ENCODE assay signal across 1 cellular context in the genomic region with DNA sequence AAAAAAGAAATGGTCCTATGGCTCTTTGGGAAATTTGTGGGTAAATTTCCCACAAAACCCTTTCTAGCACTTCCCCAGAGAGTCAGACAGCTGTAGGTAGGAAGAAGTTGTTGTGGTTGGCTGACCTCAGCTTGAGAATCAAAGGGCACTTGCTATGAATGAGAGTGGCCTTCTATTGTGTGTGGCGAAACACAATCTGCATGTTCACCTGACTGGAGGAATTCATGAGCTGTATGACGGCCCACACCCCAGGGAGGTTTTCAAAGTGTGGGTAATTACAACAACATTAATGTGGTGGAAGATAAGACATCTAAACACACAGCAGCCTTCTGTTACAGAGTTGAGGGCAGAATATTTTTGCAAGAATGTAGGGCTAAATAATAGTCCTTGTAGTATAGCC.
TF ChIP-seq lines count a peak whose summit lies in the region.

No MANE protein-coding gene starts in this region.

TF ChIP-seq in SK-N-SH treated with all-trans-retinoic acid at 6 μM for 48 hours, 23 proteins besides CTCF, POLR2A, EP300 and RAD21 (continued from another document):
- TF ChIP-seq OSR1 (CRISPR knock-in tag; IDR thresholded peaks at IDR 0.05) = no peak
- TF ChIP-seq ISL1 (CRISPR knock-in tag; IDR thresholded peaks at IDR 0.05) = no peak
- no peak for TF ChIP-seq ZC3H10 (CRISPR knock-in tag; IDR thresholded peaks at IDR 0.05)
- TF ChIP-seq SNAI2 (CRISPR knock-in tag; IDR thresholded peaks at IDR 0.05) = no peak
- TF ChIP-seq TOX (CRISPR knock-in tag; IDR thresholded peaks at IDR 0.05; ENCODE audit: borderline replicate concordance) = no peak
- no peak for TF ChIP-seq CSDC2 (CRISPR knock-in tag; IDR thresholded peaks at IDR 0.05)
- TF ChIP-seq, protein P1, sequence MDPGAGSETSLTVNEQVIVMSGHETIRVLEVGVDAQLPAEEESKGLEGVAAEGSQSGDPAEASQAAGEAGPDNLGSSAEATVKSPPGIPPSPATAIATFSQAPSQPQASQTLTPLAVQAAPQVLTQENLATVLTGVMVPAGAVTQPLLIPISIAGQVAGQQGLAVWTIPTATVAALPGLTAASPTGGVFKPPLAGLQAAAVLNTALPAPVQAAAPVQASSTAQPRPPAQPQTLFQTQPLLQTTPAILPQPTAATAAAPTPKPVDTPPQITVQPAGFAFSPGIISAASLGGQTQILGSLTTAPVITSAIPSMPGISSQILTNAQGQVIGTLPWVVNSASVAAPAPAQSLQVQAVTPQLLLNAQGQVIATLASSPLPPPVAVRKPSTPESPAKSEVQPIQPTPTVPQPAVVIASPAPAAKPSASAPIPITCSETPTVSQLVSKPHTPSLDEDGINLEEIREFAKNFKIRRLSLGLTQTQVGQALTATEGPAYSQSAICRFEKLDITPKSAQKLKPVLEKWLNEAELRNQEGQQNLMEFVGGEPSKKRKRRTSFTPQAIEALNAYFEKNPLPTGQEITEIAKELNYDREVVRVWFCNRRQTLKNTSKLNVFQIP (CRISPR knock-in tag; IDR thresholded peaks at IDR 0.05; ENCODE audit: borderline replicate concordance, low read depth) = no peak
- TF ChIP-seq BACH2 (CRISPR knock-in tag; IDR thresholded peaks at IDR 0.05; ENCODE audit: borderline replicate concordance) = no peak
- no peak for TF ChIP-seq ZFP30 (CRISPR knock-in tag; IDR thresholded peaks at IDR 0.05)
- no peak for TF ChIP-seq PPARA (CRISPR knock-in tag; IDR thresholded peaks at IDR 0.05; ENCODE audit: borderline replicate concordance)
- TF ChIP-seq, protein P2, sequence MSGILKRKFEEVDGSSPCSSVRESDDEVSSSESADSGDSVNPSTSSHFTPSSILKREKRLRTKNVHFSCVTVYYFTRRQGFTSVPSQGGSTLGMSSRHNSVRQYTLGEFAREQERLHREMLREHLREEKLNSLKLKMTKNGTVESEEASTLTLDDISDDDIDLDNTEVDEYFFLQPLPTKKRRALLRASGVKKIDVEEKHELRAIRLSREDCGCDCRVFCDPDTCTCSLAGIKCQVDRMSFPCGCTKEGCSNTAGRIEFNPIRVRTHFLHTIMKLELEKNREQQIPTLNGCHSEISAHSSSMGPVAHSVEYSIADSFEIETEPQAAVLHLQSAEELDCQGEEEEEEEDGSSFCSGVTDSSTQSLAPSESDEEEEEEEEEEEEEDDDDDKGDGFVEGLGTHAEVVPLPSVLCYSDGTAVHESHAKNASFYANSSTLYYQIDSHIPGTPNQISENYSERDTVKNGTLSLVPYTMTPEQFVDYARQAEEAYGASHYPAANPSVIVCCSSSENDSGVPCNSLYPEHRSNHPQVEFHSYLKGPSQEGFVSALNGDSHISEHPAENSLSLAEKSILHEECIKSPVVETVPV (CRISPR knock-in tag; IDR thresholded peaks at IDR 0.05) = no peak
- TF ChIP-seq, protein P3, sequence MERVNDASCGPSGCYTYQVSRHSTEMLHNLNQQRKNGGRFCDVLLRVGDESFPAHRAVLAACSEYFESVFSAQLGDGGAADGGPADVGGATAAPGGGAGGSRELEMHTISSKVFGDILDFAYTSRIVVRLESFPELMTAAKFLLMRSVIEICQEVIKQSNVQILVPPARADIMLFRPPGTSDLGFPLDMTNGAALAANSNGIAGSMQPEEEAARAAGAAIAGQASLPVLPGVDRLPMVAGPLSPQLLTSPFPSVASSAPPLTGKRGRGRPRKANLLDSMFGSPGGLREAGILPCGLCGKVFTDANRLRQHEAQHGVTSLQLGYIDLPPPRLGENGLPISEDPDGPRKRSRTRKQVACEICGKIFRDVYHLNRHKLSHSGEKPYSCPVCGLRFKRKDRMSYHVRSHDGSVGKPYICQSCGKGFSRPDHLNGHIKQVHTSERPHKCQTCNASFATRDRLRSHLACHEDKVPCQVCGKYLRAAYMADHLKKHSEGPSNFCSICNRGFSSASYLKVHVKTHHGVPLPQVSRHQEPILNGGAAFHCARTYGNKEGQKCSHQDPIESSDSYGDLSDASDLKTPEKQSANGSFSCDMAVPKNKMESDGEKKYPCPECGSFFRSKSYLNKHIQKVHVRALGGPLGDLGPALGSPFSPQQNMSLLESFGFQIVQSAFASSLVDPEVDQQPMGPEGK (CRISPR knock-in tag; IDR thresholded peaks at IDR 0.05; ENCODE audit: borderline replicate concordance) = no peak
- no peak for TF ChIP-seq ARNTL (CRISPR knock-in tag; IDR thresholded peaks at IDR 0.05; ENCODE audit: borderline replicate concordance, low read depth)
